ENCODE assay signal across 7 cellular contexts in genomic region chr3:101574388-101575156, GRCh38. TPM values are rescaled to one million over a fixed set of nuclear protein-coding genes. Genes with fewer than 3 reads are reported as not detected.
A peak's percentile ranks its signal among the peaks of the same experiment; 100 is the strongest.
DNase-seq lines count a peak whose midpoint lies in the region; ATAC-seq and TF ChIP-seq lines count a peak whose summit lies in the region.

No MANE protein-coding gene starts in this region.

- WGBS in smooth muscle cell (ENCODE audit: low lambda C conversion rate), result under 1% methylated on average over 41 of the region's 42 CpGs

- H3K4me2 ChIP-seq in smooth muscle cell, result peak overlapping the region; percentile 93

- DNase-seq in GM03348 (ENCODE audit: low spot score), result peak; percentile 44
- peak; percentile 43 for DNase-seq in HS-5 (ENCODE audit: low read depth)
- peak; percentile 71 for DNase-seq in RPMI7951 (ENCODE audit: low read depth)
- DNase-seq in MCF 10A (ENCODE audit: unreplicated experiment), result peak; percentile 70
- DNase-seq in inferior parietal cortex (ENCODE audit: extremely low spot score), result peak; percentile 39
- DNase-seq in smooth muscle cell (lab: John Stamatoyannopoulos, UW; ENCODE audit: unreplicated experiment), result peak; percentile 74

- H3K4me1 Mint-ChIP-seq in MCF 10A (ENCODE audit: insufficient read depth, unreplicated experiment), result peaks cover 33% of the 10 kb centered on the region

- H3K27me3 ChIP-seq in smooth muscle cell (ENCODE audit: low read depth), result no peaks in the 10 kb centered on the region

- peak overlapping the region; percentile 62 for H2AFZ ChIP-seq in smooth muscle cell (ENCODE audit: low read depth)

- peaks cover 49% of the 10 kb centered on the region for H3K36me3 Mint-ChIP-seq in MCF 10A (ENCODE audit: insufficient read depth, unreplicated experiment)

- H3K79me2 ChIP-seq in smooth muscle cell (ENCODE audit: low read depth), result peaks cover 54% of the 10 kb centered on the region

- H3K27me3 Mint-ChIP-seq in MCF 10A (ENCODE audit: insufficient read depth, unreplicated experiment), result no peaks in the 10 kb centered on the region

- no peak for TF ChIP-seq CTCF in MCF 10A (IDR thresholded peaks at IDR 0.05; ENCODE audit: unreplicated experiment)
- no peak for TF ChIP-seq CTCF in smooth muscle cell (IDR thresholded peaks at IDR 0.05; ENCODE audit: borderline replicate concordance, insufficient read depth, poor library complexity, severe bottlenecking)

- ATAC-seq in GM21515 (IDR thresholded peaks at IDR 0.05; ENCODE audit: unreplicated experiment), result peak; percentile 47

- peaks cover 14% of the 10 kb centered on the region for H3K4me1 ChIP-seq in smooth muscle cell (ENCODE audit: low read depth)

- no peaks in the 10 kb centered on the region for H3K9me3 Mint-ChIP-seq in MCF 10A (ENCODE audit: unreplicated experiment)

- no peaks in the 10 kb centered on the region for H3K9me3 ChIP-seq in smooth muscle cell (replicated peaks; ENCODE audit: low read depth)

- POLR2A ChIA-PET in MCF 10A (lab: Yijun Ruan, JAX), result interaction anchor here (0.5 to 6.6 kb wide), 29 partner anchors 10 to 872 kb away, joined by 3 to 143 read pairs (median 4); partner anchors contain the start of genes CEP97, RPL24, SENP7 and TRMT10C

- CTCF ChIA-PET in MCF 10A (lab: Yijun Ruan, JAX), result interaction anchor here (0.5 to 2.1 kb wide), 17 partner anchors 9 to 985 kb away, joined by 3 to 7 read pairs (median 3); partner anchors contain the start of gene ZBTB11

- H3K4me3 ChIP-seq in smooth muscle cell, result peak overlapping the region; percentile 71

- H4K20me1 ChIP-seq in smooth muscle cell (ENCODE audit: low read depth), result peaks cover 43% of the 10 kb centered on the region

- intact Hi-C loops in MCF 10A (cut with micrococcal nuclease), result loop anchor here (2.0 kb wide), 1 partner anchor 102 kb away; the partner anchor contains the start of gene ZBTB11

- H3K27ac ChIP-seq in smooth muscle cell (ENCODE audit: low read depth), result peak overlapping the region; percentile 99

- peak overlapping the region; percentile 100 for H3K9ac ChIP-seq in smooth muscle cell (ENCODE audit: low read depth)

- BruUV-seq in MCF 10A (replicated peaks; lab: Mats Ljungman, UMichigan), result no TSS peak

- peak overlapping the region; percentile 100 for H3K27ac Mint-ChIP-seq in MCF 10A (ENCODE audit: low read depth, unreplicated experiment)

- H3F3A ChIP-seq in smooth muscle cell (ENCODE audit: low read depth), result peaks cover 15% of the 10 kb centered on the region

- peak overlapping the region; percentile 97 for H3K4me3 Mint-ChIP-seq in MCF 10A (ENCODE audit: unreplicated experiment)

- H3K36me3 ChIP-seq in smooth muscle cell (ENCODE audit: low read depth), result no peaks in the 10 kb centered on the region

RNA-seq across cellular contexts. Expression of gene PCNP, which starts 0.6 kb away (rescaled TPM):
- 87.7 and 111 TPM in 2 replicates for total RNA-seq in RPMI7951 (2014; rRNA removed; shearing (Covaris generic))
- total RNA-seq in MCF 10A (2022), result 229 and 292 TPM in 2 replicates
- 137 and 175 TPM in 2 replicates for total RNA-seq in smooth muscle cell
- polyA plus RNA-seq in smooth muscle cell, result 97.3 and 105 TPM in 2 replicates

RNA-seq across cellular contexts. Expression of gene TRMT10C, which starts 12.9 kb away (rescaled TPM):
- 48.3 and 58.2 TPM in 2 replicates for total RNA-seq in RPMI7951 (2014; rRNA removed; shearing (Covaris generic))
- total RNA-seq in MCF 10A (2022) (27.0 and 32.5 TPM in 2 replicates), smooth muscle cell (34.5 and 35.3 TPM in 2 replicates)
- polyA plus RNA-seq in smooth muscle cell, result 25.8 and 28.2 TPM in 2 replicates

Comparison
In these comparisons a context has a peak if more than half of its experiments do, and no peak if none do; other contexts are left out.
1. Peak in every context shown above with its lines: DNase-seq, ATAC-seq, H3K4me3 ChIP-seq and H3K27ac ChIP-seq.